Comparison of ENCODE assay signal across 12 cellular contexts in genomic region chr6:37554480-37554819, GRCh38. TPM values are rescaled to one million over a fixed set of nuclear protein-coding genes. Genes with fewer than 3 reads are reported as not detected.
DNase-seq lines count a peak whose midpoint lies in the region; ATAC-seq and TF ChIP-seq lines count a peak whose summit lies in the region.
"Had no signal": no experiment of that assay in that cellular context is flagged by ENCODE, and none has a peak within 500 bp of the region (broad histone marks: within the 10 kb centered on the region; RNA-seq: fewer than 3 reads in every experiment).

No MANE protein-coding gene starts in this region.

- peaks cover 0 to 12% (median 0%) of the 10 kb centered on the region in 4 donors for H3K4me1 ChIP-seq in stomach
- H3K4me1 ChIP-seq in CD4-positive, alpha-beta memory T cell (ENCODE audit: insufficient read depth, low read length), result peaks cover 18% of the 10 kb centered on the region

- no peaks in the 10 kb centered on the region for H3K9me3 Mint-ChIP-seq in activated T-cell treated with anti-CD3 and anti-CD28 coated beads, Interleukin-2, amount 50 U/mL, for 24 hours
- H3K9me3 Mint-ChIP-seq in activated T-cell treated with anti-CD3 and anti-CD28 coated beads, Interleukin-2, amount 50 U/mL, for 72 hours, result no peaks in the 10 kb centered on the region
- no peaks in the 10 kb centered on the region for H3K9me3 Mint-ChIP-seq in effector memory CD8-positive, alpha-beta T cell
- no peaks in the 10 kb centered on the region for H3K9me3 Mint-ChIP-seq in stimulated activated naive B cell treated with anti-CD40 and anti-IgM and Interleukin-4, amounts not matched to agents 10 μg/mL and 1 μg/mL and 100 μg/mL, for 72 hours
- no peaks in the 10 kb centered on the region for H3K9me3 Mint-ChIP-seq in CD4-positive, alpha-beta memory T cell
- H3K9me3 Mint-ChIP-seq: activated CD4-positive, alpha-beta memory T cell treated with anti-CD3 and anti-CD28 coated beads, Interleukin-2, amount 10 ng/mL, durations not matched to agents 7 days and 5 days had no signal

- H3K36me3 ChIP-seq in stomach, result no peaks in the 10 kb centered on the region
- H3K36me3 ChIP-seq in CD4-positive, alpha-beta memory T cell (ENCODE audit: insufficient read depth, low read length), result no peaks in the 10 kb centered on the region

- ATAC-seq in activated T-cell treated with anti-CD3 and anti-CD28 coated beads, Interleukin-2, amount 50 U/mL, for 72 hours (replicated peaks in 1 of 2), result no peak
- ATAC-seq in effector memory CD8-positive, alpha-beta T cell (replicated peaks), result no peak
- peak; percentile 44 to 55 for ATAC-seq in stimulated activated naive B cell treated with anti-CD40 and anti-IgM and Interleukin-4, amounts not matched to agents 10 μg/mL and 1 μg/mL and 100 μg/mL, for 72 hours (replicated peaks)

- H3K4me1 Mint-ChIP-seq in activated T-cell treated with anti-CD3 and anti-CD28 coated beads, Interleukin-2, amount 50 U/mL, for 24 hours (ENCODE audit: low read depth), result peaks cover 51% of the 10 kb centered on the region
- peaks cover 58% of the 10 kb centered on the region for H3K4me1 Mint-ChIP-seq in activated T-cell treated with anti-CD3 and anti-CD28 coated beads, Interleukin-2, amount 50 U/mL, for 72 hours (ENCODE audit: low read depth)
- H3K4me1 Mint-ChIP-seq in effector memory CD8-positive, alpha-beta T cell (ENCODE audit: low read depth in 2 of 2), result peaks cover 26 to 39% of the 10 kb centered on the region in 2 donors
- peaks cover 79 to 99% of the 10 kb centered on the region in 2 donors for H3K4me1 Mint-ChIP-seq in stimulated activated naive B cell treated with anti-CD40 and anti-IgM and Interleukin-4, amounts not matched to agents 10 μg/mL and 1 μg/mL and 100 μg/mL, for 72 hours
- H3K4me1 Mint-ChIP-seq in CD4-positive, alpha-beta memory T cell, result peaks cover 18 to 40% (median 30%) of the 10 kb centered on the region in 4 donors

- H3K4me3 ChIP-seq in stomach, result no peak overlapping the region
- H3K4me3 ChIP-seq in CD4-positive, alpha-beta memory T cell (ENCODE audit: low read length in 2 of 2), result no peak overlapping the region

- no peak for DNase-seq in activated T-cell treated with anti-CD3 and anti-CD28 coated beads, Interleukin-2, amount 50 U/mL, for 24 hours
- DNase-seq in activated T-cell treated with anti-CD3 and anti-CD28 coated beads, Interleukin-2, amount 50 U/mL, for 72 hours, result no peak
- DNase-seq in M059J (ENCODE audit: low read depth) (peak; percentile 93), retina (no peak), stomach (no peak)
- DNase-seq in effector memory CD8-positive, alpha-beta T cell, result no peak
- peak; percentile 70 for DNase-seq in stimulated activated naive B cell treated with anti-CD40 and anti-IgM and Interleukin-4, amounts not matched to agents 10 μg/mL and 1 μg/mL and 100 μg/mL, for 72 hours
- DNase-seq in CD4-positive, alpha-beta memory T cell, result no peak
- DNase-seq: activated CD4-positive, alpha-beta memory T cell treated with anti-CD3 and anti-CD28 coated beads, Interleukin-2, amount 10 ng/mL, durations not matched to agents 7 days and 5 days; effector memory CD4-positive, alpha-beta T cell; NCI-H1092; NCI-H774 had no signal

- H3K27me3 ChIP-seq in stomach, result peaks cover 0 to 68% (median 18%) of the 10 kb centered on the region in 3 donors
- H3K27me3 ChIP-seq in CD4-positive, alpha-beta memory T cell (ENCODE audit: insufficient read depth, low read length), result no peaks in the 10 kb centered on the region

- intact Hi-C loops in stomach (cut with DNase I; ENCODE audit: low total_unique reads), result no loop called here
- intact Hi-C loops in CD4-positive, alpha-beta memory T cell (cut with micrococcal nuclease), result no loop called here

- H3K4me3 Mint-ChIP-seq in activated T-cell treated with anti-CD3 and anti-CD28 coated beads, Interleukin-2, amount 50 U/mL, for 24 hours, result no peak overlapping the region
- peak overlapping the region in 1 of 2 donors; percentile 64 for H3K4me3 Mint-ChIP-seq in activated T-cell treated with anti-CD3 and anti-CD28 coated beads, Interleukin-2, amount 50 U/mL, for 72 hours
- H3K4me3 Mint-ChIP-seq in effector memory CD8-positive, alpha-beta T cell, result no peak overlapping the region
- H3K4me3 Mint-ChIP-seq in stimulated activated naive B cell treated with anti-CD40 and anti-IgM and Interleukin-4, amounts not matched to agents 10 μg/mL and 1 μg/mL and 100 μg/mL, for 72 hours, result peak overlapping the region; percentile 72 to 75
- H3K4me3 Mint-ChIP-seq in CD4-positive, alpha-beta memory T cell, result no peak overlapping the region
- H3K4me3 Mint-ChIP-seq: activated CD4-positive, alpha-beta memory T cell treated with anti-CD3 and anti-CD28 coated beads, Interleukin-2, amount 10 ng/mL, durations not matched to agents 7 days and 5 days had no signal

- CTCF ChIA-PET in CD4-positive, alpha-beta memory T cell (lab: Charles Lee; ENCODE audit: partially characterized antibody), result interaction anchor here (1.4 to 1.5 kb wide), 2 partner anchors 11 to 38 kb away, joined by 4 to 7 read pairs; no protein-coding TSS in a partner anchor

- no peak for TF ChIP-seq EP300 in stomach (IDR thresholded peaks at IDR 0.05)

- H3K27me3 Mint-ChIP-seq in activated T-cell treated with anti-CD3 and anti-CD28 coated beads, Interleukin-2, amount 50 U/mL, for 24 hours, result no peaks in the 10 kb centered on the region
- H3K27me3 Mint-ChIP-seq in activated T-cell treated with anti-CD3 and anti-CD28 coated beads, Interleukin-2, amount 50 U/mL, for 72 hours (ENCODE audit: low read depth), result peaks cover 4% of the 10 kb centered on the region
- H3K27me3 Mint-ChIP-seq in effector memory CD8-positive, alpha-beta T cell, result no peaks in the 10 kb centered on the region
- no peaks in the 10 kb centered on the region for H3K27me3 Mint-ChIP-seq in stimulated activated naive B cell treated with anti-CD40 and anti-IgM and Interleukin-4, amounts not matched to agents 10 μg/mL and 1 μg/mL and 100 μg/mL, for 72 hours
- H3K27me3 Mint-ChIP-seq in CD4-positive, alpha-beta memory T cell, result no peaks in the 10 kb centered on the region

- no peak for TF ChIP-seq POLR2A in stomach (IDR thresholded peaks at IDR 0.05)

- 63 to 76% (median 74%) methylated on average over 6 of the region's 6 CpGs for WGBS in stomach, 5 donors

- no peak for TF ChIP-seq CTCF in stomach (IDR thresholded peaks at IDR 0.05)

- no peaks in the 10 kb centered on the region for H3K36me3 Mint-ChIP-seq in activated T-cell treated with anti-CD3 and anti-CD28 coated beads, Interleukin-2, amount 50 U/mL, for 24 hours (ENCODE audit: low read depth)
- no peaks in the 10 kb centered on the region for H3K36me3 Mint-ChIP-seq in activated T-cell treated with anti-CD3 and anti-CD28 coated beads, Interleukin-2, amount 50 U/mL, for 72 hours (ENCODE audit: insufficient read depth in 2 of 2)
- H3K36me3 Mint-ChIP-seq in effector memory CD8-positive, alpha-beta T cell (ENCODE audit: insufficient read depth), result peaks cover 4% of the 10 kb centered on the region
- peaks cover 3 to 15% of the 10 kb centered on the region in 2 donors for H3K36me3 Mint-ChIP-seq in stimulated activated naive B cell treated with anti-CD40 and anti-IgM and Interleukin-4, amounts not matched to agents 10 μg/mL and 1 μg/mL and 100 μg/mL, for 72 hours
- H3K36me3 Mint-ChIP-seq in CD4-positive, alpha-beta memory T cell, result peaks cover 0 to 3% of the 10 kb centered on the region in 2 donors

- H3K27ac Mint-ChIP-seq in activated T-cell treated with anti-CD3 and anti-CD28 coated beads, Interleukin-2, amount 50 U/mL, for 24 hours, result peak overlapping the region; percentile 86
- no peak overlapping the region for H3K27ac Mint-ChIP-seq in activated T-cell treated with anti-CD3 and anti-CD28 coated beads, Interleukin-2, amount 50 U/mL, for 72 hours
- peak overlapping the region; percentile 7 to 47 for H3K27ac Mint-ChIP-seq in effector memory CD8-positive, alpha-beta T cell
- H3K27ac Mint-ChIP-seq in stimulated activated naive B cell treated with anti-CD40 and anti-IgM and Interleukin-4, amounts not matched to agents 10 μg/mL and 1 μg/mL and 100 μg/mL, for 72 hours, result peak overlapping the region; percentile 95
- H3K27ac Mint-ChIP-seq in CD4-positive, alpha-beta memory T cell, result peak overlapping the region in 2 of 7 donors; percentile 21 to 54
- H3K27ac Mint-ChIP-seq: activated CD4-positive, alpha-beta memory T cell treated with anti-CD3 and anti-CD28 coated beads, Interleukin-2, amount 10 ng/mL, durations not matched to agents 7 days and 5 days had no signal

- H3K27ac ChIP-seq in stomach, result no peak overlapping the region
- no peak overlapping the region for H3K27ac ChIP-seq in CD4-positive, alpha-beta memory T cell (ENCODE audit: low read depth, low read length)

- POLR2A ChIA-PET in CD4-positive, alpha-beta memory T cell (lab: Charles Lee; ENCODE audit: partially characterized antibody), result interaction anchor here (0.7 to 2.5 kb wide), 3 partner anchors 37 to 274 kb away, joined by 3 to 12 read pairs (median 4); no protein-coding TSS in a partner anchor

- H3K9me3 ChIP-seq in stomach, result no peaks in the 10 kb centered on the region
- H3K9me3 ChIP-seq in CD4-positive, alpha-beta memory T cell (ENCODE audit: control insufficient read depth in 1 of 2, low read length in 2 of 2), result no peaks in the 10 kb centered on the region

RNA-seq across cellular contexts. Expression of gene CCDC167, which starts 54.8 kb away (rescaled TPM):
- total RNA-seq in activated T-cell treated with anti-CD3 and anti-CD28 coated beads, Interleukin-2, amount 50 U/mL, for 72 hours, result 10 to 100 TPM; 32.2 to 36.4 TPM
- 61.9 and 87.7 TPM in 2 replicates for total RNA-seq in M059J (2014; rRNA removed; shearing (Covaris generic))
- total RNA-seq in stomach, result 10 to 100 TPM in 3 of 5 donors, 1 to 10 TPM in 1, not detected in 1; 4.2 to 46.9 (median 28.8) TPM
- polyA plus RNA-seq in stomach, result 10 to 100 TPM; 26.0 to 47.8 (median 42.5) TPM
- total RNA-seq in CD4-positive, alpha-beta memory T cell, result 10 to 100 TPM; 25.1 to 27.8 TPM
- 100 to 1,000 TPM; 151 to 226 TPM for polyA plus RNA-seq in CD4-positive, alpha-beta memory T cell

Comparison
In these comparisons a context has a peak if more than half of its experiments do, and no peak if none do; other contexts are left out.
1. DNase-seq: peak in M059J (single experiment) and stimulated activated naive B cell treated with anti-CD40 and anti-IgM and Interleukin-4, amounts not matched to agents 10 μg/mL and 1 μg/mL and 100 μg/mL, for 72 hours (single experiment); none in activated T-cell treated with anti-CD3 and anti-CD28 coated beads, Interleukin-2, amount 50 U/mL, for 24 hours (single experiment), activated T-cell treated with anti-CD3 and anti-CD28 coated beads, Interleukin-2, amount 50 U/mL, for 72 hours (0 of 2), effector memory CD8-positive, alpha-beta T cell (0 of 3), retina (single experiment), stomach (single experiment) and CD4-positive, alpha-beta memory T cell (0 of 5).
2. H3K4me3 Mint-ChIP-seq: peak in stimulated activated naive B cell treated with anti-CD40 and anti-IgM and Interleukin-4, amounts not matched to agents 10 μg/mL and 1 μg/mL and 100 μg/mL, for 72 hours (2 of 2); none in activated T-cell treated with anti-CD3 and anti-CD28 coated beads, Interleukin-2, amount 50 U/mL, for 24 hours (single experiment), effector memory CD8-positive, alpha-beta T cell (0 of 2) and CD4-positive, alpha-beta memory T cell (0 of 8).
3. ATAC-seq: peak in stimulated activated naive B cell treated with anti-CD40 and anti-IgM and Interleukin-4, amounts not matched to agents 10 μg/mL and 1 μg/mL and 100 μg/mL, for 72 hours (2 of 2); none in activated T-cell treated with anti-CD3 and anti-CD28 coated beads, Interleukin-2, amount 50 U/mL, for 72 hours (0 of 2) and effector memory CD8-positive, alpha-beta T cell (single experiment).